18 cellular contexts compared by ENCODE assay signal in the genomic region with DNA sequence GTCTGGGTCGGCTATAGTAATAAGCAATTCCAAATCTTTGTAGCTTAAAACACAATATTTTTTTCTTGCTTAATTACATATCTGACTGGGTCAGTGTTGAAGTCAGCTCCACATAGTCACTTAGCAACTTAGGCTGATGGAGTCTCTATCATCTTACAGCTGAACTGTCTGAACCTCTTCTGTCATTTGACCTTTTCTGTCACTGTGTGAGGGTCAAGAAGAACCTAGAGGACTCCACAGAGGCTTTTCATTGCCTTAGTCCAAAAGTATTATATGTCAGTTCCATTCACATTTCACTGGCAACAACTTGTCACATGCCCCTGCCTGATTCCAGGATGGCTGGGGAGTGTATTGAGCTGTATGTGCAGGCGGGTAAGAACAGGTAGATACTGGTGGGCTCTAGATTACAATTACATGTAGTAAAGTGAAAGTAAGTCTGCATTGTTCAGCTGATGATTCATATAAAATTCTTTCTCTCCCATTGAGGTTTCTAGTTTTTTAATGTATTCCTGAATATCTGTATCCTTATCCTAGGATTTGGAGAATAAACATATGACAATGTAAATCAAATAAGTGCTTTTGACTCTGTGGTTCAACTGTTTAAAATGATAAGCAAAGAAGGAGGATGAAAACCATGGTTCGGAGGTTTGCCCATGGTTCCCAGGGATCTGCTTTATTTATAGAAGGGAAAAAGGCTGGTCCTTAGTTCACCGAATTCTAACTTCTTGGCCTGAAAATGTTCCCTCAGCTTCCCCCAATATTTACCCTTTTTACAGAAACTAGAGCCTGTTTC. TPM values are rescaled to one million over a fixed set of nuclear protein-coding genes. Genes with fewer than 3 reads are reported as not detected.
"Had no signal": no experiment of that assay in that cellular context is flagged by ENCODE, and none has a peak within 500 bp of the region (broad histone marks: within the 10 kb centered on the region; RNA-seq: fewer than 3 reads in every experiment).

No MANE protein-coding gene starts in this region.

- H3K27me3 ChIP-seq: colonic mucosa, right lobe of liver, tibial nerve had no signal

- ATAC-seq: left cardiac atrium; naive thymus-derived CD8-positive, alpha-beta T cell; right lobe of liver; stimulated activated naive B cell treated with anti-CD40 and anti-IgM and Interleukin-4, amounts not matched to agents 10 μg/mL and 1 μg/mL and 100 μg/mL, for 72 hours had no signal

- DNase-seq: activated CD4-positive, alpha-beta T cell treated with anti-CD3 and anti-CD28 coated beads, Interleukin-2, amount 50 U/mL, for 1 hour; activated effector memory CD4-positive, alpha-beta T cell treated with Interleukin-2 at 50 U/mL for 16 hours; activated T-cell treated with anti-CD3 and anti-CD28 coated beads, Interleukin-2, amount 50 U/mL, for 1 hour; amniotic stem cell; colonic mucosa; effector memory CD4-positive, alpha-beta T cell; left cardiac atrium; naive thymus-derived CD8-positive, alpha-beta T cell; nucleus accumbens; right lobe of liver; stimulated activated naive B cell treated with anti-CD40 and anti-IgM and Interleukin-4, amounts not matched to agents 10 μg/mL and 1 μg/mL and 100 μg/mL, for 72 hours had no signal

- H3K4me3 ChIP-seq: colonic mucosa, lung, right lobe of liver, tibial nerve had no signal

- H3K4me1 ChIP-seq: colonic mucosa, right lobe of liver, tibial nerve had no signal

- H3K9me3 Mint-ChIP-seq: activated naive CD4-positive, alpha-beta T cell treated with anti-CD3 and anti-CD28 coated beads, Interleukin-2, amount 50 U/mL, for 24 hours; naive thymus-derived CD8-positive, alpha-beta T cell; stimulated activated naive B cell treated with anti-CD40 and anti-IgM and Interleukin-4, amounts not matched to agents 10 μg/mL and 1 μg/mL and 100 μg/mL, for 72 hours; T-helper 2 cell treated with Interferon-gamma antibody and Interleukin-4, amounts not matched to agents 5 μg/mL and 100 μg/mL, for 36 hours had no signal

- H3K4me3 Mint-ChIP-seq: activated naive CD4-positive, alpha-beta T cell treated with anti-CD3 and anti-CD28 coated beads, Interleukin-2, amount 50 U/mL, for 24 hours; naive thymus-derived CD8-positive, alpha-beta T cell; stimulated activated naive B cell treated with anti-CD40 and anti-IgM and Interleukin-4, amounts not matched to agents 10 μg/mL and 1 μg/mL and 100 μg/mL, for 72 hours; T-helper 2 cell treated with Interferon-gamma antibody and Interleukin-4, amounts not matched to agents 5 μg/mL and 100 μg/mL, for 36 hours had no signal

- H3K9me3 ChIP-seq: colonic mucosa, right lobe of liver, tibial nerve had no signal

- H3K36me3 ChIP-seq: colonic mucosa, right lobe of liver, tibial nerve had no signal

- H3K27ac Mint-ChIP-seq: activated naive CD4-positive, alpha-beta T cell treated with anti-CD3 and anti-CD28 coated beads, Interleukin-2, amount 50 U/mL, for 24 hours; naive thymus-derived CD8-positive, alpha-beta T cell; stimulated activated naive B cell treated with anti-CD40 and anti-IgM and Interleukin-4, amounts not matched to agents 10 μg/mL and 1 μg/mL and 100 μg/mL, for 72 hours; T-helper 2 cell treated with Interferon-gamma antibody and Interleukin-4, amounts not matched to agents 5 μg/mL and 100 μg/mL, for 36 hours had no signal

- H3K36me3 Mint-ChIP-seq: activated naive CD4-positive, alpha-beta T cell treated with anti-CD3 and anti-CD28 coated beads, Interleukin-2, amount 50 U/mL, for 24 hours; naive thymus-derived CD8-positive, alpha-beta T cell; stimulated activated naive B cell treated with anti-CD40 and anti-IgM and Interleukin-4, amounts not matched to agents 10 μg/mL and 1 μg/mL and 100 μg/mL, for 72 hours had no signal

- H3K4me1 Mint-ChIP-seq: activated naive CD4-positive, alpha-beta T cell treated with anti-CD3 and anti-CD28 coated beads, Interleukin-2, amount 50 U/mL, for 24 hours; naive thymus-derived CD8-positive, alpha-beta T cell had no signal

- H3K27ac ChIP-seq: colonic mucosa, right lobe of liver, tibial nerve had no signal

RNA-seq across cellular contexts. Expression of gene ARPP21, which starts 5.8 kb away (rescaled TPM):
- total RNA-seq: left cardiac atrium; mononuclear cell; naive thymus-derived CD8-positive, alpha-beta T cell; posterior vena cava; subcutaneous adipose tissue; tibial nerve had no signal
- polyA plus RNA-seq: lung; naive thymus-derived CD8-positive, alpha-beta T cell had no signal
